10 cellular contexts compared by ENCODE assay signal in the genomic region with DNA sequence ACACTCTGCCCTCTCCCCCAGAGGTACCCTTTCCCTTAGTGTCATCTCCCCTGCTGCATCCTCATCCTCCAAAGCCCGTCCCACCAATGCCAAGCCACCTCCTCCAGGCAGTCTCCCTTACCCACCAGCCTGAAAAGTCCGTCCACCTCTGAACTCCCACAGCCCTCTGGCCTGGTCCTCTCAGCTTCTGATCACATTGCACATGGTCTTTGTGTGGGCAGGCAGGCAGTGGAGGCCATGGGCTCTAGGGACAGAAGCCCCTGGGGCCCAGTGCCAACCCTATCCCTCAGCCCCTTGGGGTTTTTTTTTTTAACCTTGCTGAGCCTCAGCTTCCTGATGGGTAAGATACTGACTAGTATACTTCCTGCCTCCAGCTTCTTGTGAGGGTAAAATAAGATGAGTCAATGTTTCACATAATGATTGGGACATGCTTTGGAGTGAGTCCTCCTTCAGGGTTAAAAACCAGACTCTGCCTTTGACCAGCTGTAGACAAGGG.
DNase-seq lines count a peak whose midpoint lies in the region; ATAC-seq lines count a peak whose summit lies in the region.
"Had no signal": no experiment of that assay in that cellular context is flagged by ENCODE, and none has a peak within 500 bp of the region (broad histone marks: within the 10 kb centered on the region; RNA-seq: fewer than 3 reads in every experiment).

No MANE protein-coding gene starts in this region.

- H3K27ac ChIP-seq in BLaER1 = peak overlapping the region; percentile 95
- H3K27ac ChIP-seq: pancreas had no signal

- H3K4me1 ChIP-seq in BLaER1 = peaks cover 94% of the 10 kb centered on the region
- H3K4me1 ChIP-seq: pancreas had no signal

- peak overlapping the region; percentile 98 for H3K4me2 ChIP-seq in BLaER1

- no peaks in the 10 kb centered on the region for H4K20me1 ChIP-seq in BLaER1

- H3K4me3 ChIP-seq in BLaER1 = peak overlapping the region; percentile 67
- H3K4me3 ChIP-seq: pancreas had no signal

- no peaks in the 10 kb centered on the region for H3K27me3 ChIP-seq in BLaER1
- H3K27me3 ChIP-seq: pancreas had no signal

- no peaks in the 10 kb centered on the region for H3K9me3 ChIP-seq in BLaER1
- H3K9me3 ChIP-seq: pancreas had no signal

- ATAC-seq in GM21786 (IDR thresholded peaks at IDR 0.05; ENCODE audit: unreplicated experiment) = peak; percentile 63
- ATAC-seq: WTC11 had no signal

- DNase-seq in SIG-M5 (lab: John Stamatoyannopoulos, UW) = peak; percentile 35
- peak; percentile 6 for DNase-seq in fibroblast of the conjunctiva (ENCODE audit: low read depth)
- DNase-seq in germinal center (ENCODE audit: low spot score) = no peak
- DNase-seq in NCI-H1105 (lab: John Stamatoyannopoulos, UW) = no peak
- no peak for DNase-seq in LoVo (ENCODE audit: low spot score)
- DNase-seq in NCI-H2081 (lab: John Stamatoyannopoulos, UW) = no peak
- DNase-seq: pancreas had no signal

- H3K36me3 ChIP-seq in BLaER1 = peaks cover 8% of the 10 kb centered on the region; the same call in 1 of the 2 replicates
- H3K36me3 ChIP-seq: pancreas had no signal

- peak overlapping the region; percentile 82 for H3K9ac ChIP-seq in BLaER1

Comparison
In these comparisons a context has a peak if more than half of its experiments do, and no peak if none do; other contexts are left out.
1. DNase-seq: peak in SIG-M5 (single experiment) and fibroblast of the conjunctiva (single experiment); none in germinal center (single experiment), NCI-H1105 (single experiment), LoVo (single experiment) and NCI-H2081 (0 of 2).